In genomic region chr2:62089658-62090057, GRCh38 we compare ENCODE assay signal across 21 cellular contexts.
DNase-seq lines count a peak whose midpoint lies in the region; ATAC-seq and TF ChIP-seq lines count a peak whose summit lies in the region.
"Had no signal": no experiment of that assay in that cellular context is flagged by ENCODE, and none has a peak within 500 bp of the region (broad histone marks: within the 10 kb centered on the region; RNA-seq: fewer than 3 reads in every experiment).

No MANE protein-coding gene starts in this region.

- DNase-seq in left cardiac atrium: no peak
- DNase-seq in Right ventricle myocardium superior: no peak
- peak; percentile 44 for DNase-seq in astrocyte of the hippocampus (ENCODE audit: low read depth, low spot score)
- DNase-seq in fibroblast of pulmonary artery (ENCODE audit: low read depth): peak; percentile 0
- no peak for DNase-seq in sciatic nerve (ENCODE audit: low spot score)
- no peak for DNase-seq in epidermal melanocyte (ENCODE audit: insufficient read length, low spot score)
- DNase-seq in EL: no peak
- no peak for DNase-seq in A673 (ENCODE audit: low spot score)
- DNase-seq: CD8-positive, alpha-beta memory T cell; COR-L47; DMS 273 treated with DMSO at 0.1 percent for 48 hours; DMS53; DND-41; H7; HFFc6 had no signal

- no peaks in the 10 kb centered on the region for H3K9me3 ChIP-seq in A673 (ENCODE audit: low read depth, low read length, poor library complexity, severe bottlenecking)
- H3K9me3 ChIP-seq: A549 had no signal

- TF ChIP-seq CTCF in fibroblast of pulmonary artery (IDR thresholded peaks at IDR 0.05; ENCODE audit: low read length, missing control alignments) (no peak), A673 (conservative IDR thresholded peaks at IDR 0.05; ENCODE audit: low read depth, low read length) (no peak)

- POLR2A ChIA-PET in A673 (lab: Charles Lee; ENCODE audit: low non-redundant PET): no interaction called here

- no peak overlapping the region for H3K27ac ChIP-seq in A673 (ENCODE audit: low read depth, low read length, poor library complexity, severe bottlenecking)
- H3K27ac ChIP-seq: 22Rv1; A549; BLaER1 treated with 17β-estradiol and CSF1 and Interleukin-3, amounts not matched to agents 10 nM and 100 nM; HL-60 had no signal

- no peaks in the 10 kb centered on the region for H3K27me3 ChIP-seq in A673 (replicated peaks; ENCODE audit: insufficient read depth, low read depth, low read length, poor library complexity)
- H3K27me3 ChIP-seq: BLaER1 treated with 17β-estradiol and CSF1 and Interleukin-3, amounts not matched to agents 10 nM and 100 nM had no signal

- peak; percentile 51 to 63 for ATAC-seq in left cardiac atrium
- no peak for ATAC-seq in Right ventricle myocardium superior (ENCODE audit: poor library complexity)
- peak; percentile 48 for ATAC-seq in sciatic nerve
- ATAC-seq: A549, GM23338, HCT116 had no signal

- no peaks in the 10 kb centered on the region for H3K36me3 ChIP-seq in A673 (ENCODE audit: insufficient read depth, low read length, poor library complexity, severe bottlenecking)

- no TSS peak for BruUV-seq in A673 (replicated peaks; lab: Mats Ljungman, UMichigan)

- H3K4me3 ChIP-seq in fibroblast of pulmonary artery (replicated peaks; ENCODE audit: low read depth, low read length): no peak overlapping the region
- H3K4me3 ChIP-seq in A673 (ENCODE audit: low read depth, low read length, poor library complexity, severe bottlenecking): no peak overlapping the region
- H3K4me3 ChIP-seq: A549; BLaER1 treated with 17β-estradiol and CSF1 and Interleukin-3, amounts not matched to agents 10 nM and 100 nM; GM23338 had no signal

- CTCF ChIA-PET in A673 (lab: Charles Lee): no interaction called here

- H3K4me1 ChIP-seq in A673 (ENCODE audit: insufficient read depth, low read length, poor library complexity, severe bottlenecking): no peaks in the 10 kb centered on the region
- H3K4me1 ChIP-seq: A549 had no signal

- intact Hi-C loops in left cardiac atrium (cut with DNase I) (no loop called here), Right ventricle myocardium superior (cut with DNase I) (no loop called here), sciatic nerve (cut with DNase I) (no loop called here), A673 (cut with micrococcal nuclease; ENCODE audit: unreplicated experiment) (no loop called here)

Comparison
In these comparisons a context has a peak if more than half of its experiments do, and no peak if none do; other contexts are left out.
1. DNase-seq: peak in astrocyte of the hippocampus (single experiment) and fibroblast of pulmonary artery (single experiment); none in left cardiac atrium (single experiment), Right ventricle myocardium superior (single experiment), sciatic nerve (single experiment), epidermal melanocyte (single experiment), EL (single experiment) and A673 (single experiment).